23 cellular contexts compared by ENCODE assay signal in the genomic region with DNA sequence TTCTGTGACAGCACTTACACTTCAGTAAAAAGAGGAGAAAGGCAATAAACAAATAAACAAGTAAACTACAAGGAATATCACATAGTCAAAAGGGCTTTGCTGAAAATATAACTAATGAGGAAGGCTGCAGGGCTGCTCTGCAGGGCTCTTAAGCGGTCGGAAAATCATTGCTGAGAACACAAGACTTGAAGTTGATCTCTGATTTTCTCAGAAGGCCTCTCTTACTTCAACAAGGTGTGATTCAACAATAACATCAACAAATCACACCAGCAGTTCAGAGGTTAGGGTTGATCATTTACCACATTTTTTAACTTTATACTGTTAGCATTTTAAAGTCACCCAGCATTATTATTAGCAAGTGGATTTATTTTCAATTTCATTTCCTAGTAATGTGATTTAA.
"Had no signal": no experiment of that assay in that cellular context is flagged by ENCODE, and none has a peak within 500 bp of the region (broad histone marks: within the 10 kb centered on the region; RNA-seq: fewer than 3 reads in every experiment).

No MANE protein-coding gene starts in this region.

- H3K4me1 ChIP-seq: adrenal gland, heart left ventricle, lower lobe of right lung, sigmoid colon, upper lobe of left lung had no signal

- H3K4me3 Mint-ChIP-seq: activated naive CD4-positive, alpha-beta T cell treated with anti-CD3 and anti-CD28 coated beads, Interleukin-2, amount 50 U/mL, for 24 hours; activated T-helper 1 cell treated with anti-CD3 and anti-CD28 coated beads, Interleukin-12 subunit alpha, Interleukin-12 subunit beta, Interleukin-2, Interleukin-4 antibody, amounts not matched to agents 30 ng/mL and 10 ng/mL and 1 ng/mL, durations not matched to agents 14 hours and 24 hours and 36 hours; neural crest cell; T-helper 2 cell treated with Interferon-gamma antibody and Interleukin-4, amounts not matched to agents 5 μg/mL and 100 μg/mL, for 36 hours; WTC11 had no signal

- H3K27me3 Mint-ChIP-seq: activated naive CD4-positive, alpha-beta T cell treated with anti-CD3 and anti-CD28 coated beads, Interleukin-2, amount 50 U/mL, for 24 hours had no signal

- H3K4me2 ChIP-seq: smooth muscle cell had no signal

- H3K4me3 ChIP-seq: adrenal gland, heart left ventricle, lower lobe of right lung, mucosa of descending colon, sigmoid colon, smooth muscle cell, upper lobe of left lung had no signal

- H3K27me3 ChIP-seq: adrenal gland, heart left ventricle, sigmoid colon, upper lobe of left lung had no signal

- H3K27ac ChIP-seq: adrenal gland, epithelial cell of prostate, heart left ventricle, lower lobe of right lung, sigmoid colon, upper lobe of left lung had no signal

- H3K4me1 Mint-ChIP-seq: neural crest cell had no signal

- H3K9me3 Mint-ChIP-seq: activated naive CD4-positive, alpha-beta T cell treated with anti-CD3 and anti-CD28 coated beads, Interleukin-2, amount 50 U/mL, for 24 hours; activated T-helper 1 cell treated with anti-CD3 and anti-CD28 coated beads, Interleukin-12 subunit alpha, Interleukin-12 subunit beta, Interleukin-2, Interleukin-4 antibody, amounts not matched to agents 30 ng/mL and 10 ng/mL and 1 ng/mL, durations not matched to agents 14 hours and 24 hours and 36 hours; neural crest cell; T-helper 2 cell treated with Interferon-gamma antibody and Interleukin-4, amounts not matched to agents 5 μg/mL and 100 μg/mL, for 36 hours; WTC11 had no signal

- H3K27ac Mint-ChIP-seq: activated naive CD4-positive, alpha-beta T cell treated with anti-CD3 and anti-CD28 coated beads, Interleukin-2, amount 50 U/mL, for 24 hours; activated T-helper 1 cell treated with anti-CD3 and anti-CD28 coated beads, Interleukin-12 subunit alpha, Interleukin-12 subunit beta, Interleukin-2, Interleukin-4 antibody, amounts not matched to agents 30 ng/mL and 10 ng/mL and 1 ng/mL, durations not matched to agents 14 hours and 24 hours and 36 hours; T-helper 2 cell treated with Interferon-gamma antibody and Interleukin-4, amounts not matched to agents 5 μg/mL and 100 μg/mL, for 36 hours; WTC11 had no signal

- ATAC-seq: heart left ventricle, left colon, lower lobe of right lung, mucosa of descending colon, SK-N-SH treated with all-trans-retinoic acid at 6 μM for 48 hours, WTC11 had no signal

- DNase-seq: activated CD4-positive, alpha-beta T cell treated with anti-CD3 and anti-CD28 coated beads, Interleukin-2, amount 50 U/mL, for 48 hours; activated gamma-delta T cell treated with Interleukin-2 at 50 U/mL for 16 hours; adrenal gland; cerebellar nuclear complex; cortex of kidney; heart left ventricle; left colon; lower lobe of right lung; mesendoderm; mucosa of descending colon; posterior cingulate gyrus; sigmoid colon; stimulated activated CD4-positive, alpha-beta T cell treated with anti-CD3 and anti-CD28 coated beads, Interleukin-15, amount 100 ng/mL, for 24 hours; stimulated activated naive CD4-positive, alpha-beta T cell; upper lobe of left lung had no signal

- H3K36me3 Mint-ChIP-seq: WTC11 had no signal

- H3K36me3 ChIP-seq: adrenal gland, heart left ventricle, lower lobe of right lung, sigmoid colon, upper lobe of left lung had no signal
